ENCODE assay signal across 8 cellular contexts in the genomic region with DNA sequence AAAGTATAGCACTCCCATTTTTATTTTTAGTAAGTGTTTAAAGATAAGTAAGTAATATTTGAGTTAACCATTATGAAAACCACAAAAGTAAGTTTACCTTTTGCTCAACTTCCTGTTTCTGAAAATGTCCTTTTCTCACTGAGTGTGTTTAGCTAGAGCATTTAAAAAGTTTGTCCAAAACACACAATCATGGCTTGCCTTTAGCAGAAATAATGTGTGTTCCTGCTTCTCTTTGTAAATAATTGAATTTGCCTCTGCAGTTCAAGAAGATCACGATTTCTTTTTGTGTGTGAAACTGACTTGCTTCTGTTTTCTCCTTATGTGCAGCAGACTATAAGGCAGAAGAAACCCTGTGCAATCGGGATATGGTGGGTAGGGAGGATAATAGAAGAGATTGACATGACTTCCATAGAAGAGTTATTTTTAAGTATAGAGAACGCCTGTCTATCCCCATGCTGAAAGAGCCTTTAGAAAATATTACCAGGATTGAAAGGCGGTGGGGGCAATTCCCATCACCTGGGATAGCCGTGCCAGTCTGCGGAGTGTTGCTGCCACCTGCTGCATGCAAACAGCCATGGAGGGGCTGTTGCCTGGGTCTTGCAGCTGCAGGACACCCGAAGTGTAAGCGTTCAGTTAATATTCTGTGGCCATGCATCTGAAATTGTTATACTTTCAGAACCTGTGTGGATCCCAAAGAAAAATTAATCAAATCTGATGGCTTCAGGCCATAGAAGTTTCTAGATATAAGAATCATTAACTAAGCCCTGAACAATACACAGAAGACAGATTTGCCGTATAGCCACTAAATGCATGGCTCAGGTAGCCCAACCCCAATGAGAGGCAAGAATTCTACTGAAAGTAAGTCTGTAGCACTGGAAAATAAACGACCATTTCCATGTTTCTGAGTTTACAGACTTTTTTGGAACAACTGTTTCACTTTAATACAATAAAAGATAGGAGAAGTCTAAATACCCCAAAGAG.
DNase-seq lines count a peak whose midpoint lies in the region; ATAC-seq and TF ChIP-seq lines count a peak whose summit lies in the region.

No MANE protein-coding gene starts in this region.

- DNase-seq in DMS153 treated with DMSO at 0.1 percent for 48 hours (lab: John Stamatoyannopoulos, UW; ENCODE audit: unreplicated experiment) (peak; percentile 62), RWPE2 (ENCODE audit: low spot score) (peak; percentile 62), hippocampal formation (lab: John Stamatoyannopoulos, UW) (peak; percentile 14 to 19), cerebellar nuclear complex (lab: John Stamatoyannopoulos, UW) (no peak)
- DNase-seq in activated naive CD4-positive, alpha-beta T cell treated with anti-CD3 and anti-CD28 coated beads, Interleukin-2, amount 10 ng/mL, durations not matched to agents 7 days and 5 days: peak; percentile 79
- DNase-seq in stimulated activated CD4-positive, alpha-beta T cell treated with anti-CD3 and anti-CD28 coated beads, Interleukin-15, amount 100 ng/mL, for 24 hours: peak; percentile 70

- H3K36me3 Mint-ChIP-seq in activated naive CD4-positive, alpha-beta T cell treated with anti-CD3 and anti-CD28 coated beads, Interleukin-2, amount 10 ng/mL, durations not matched to agents 7 days and 5 days: peaks cover 28% of the 10 kb centered on the region

- H3K4me3 ChIP-seq in RWPE2 (ENCODE audit: severe bottlenecking): no peak overlapping the region

- peak overlapping the region; percentile 90 for H3K27ac Mint-ChIP-seq in activated naive CD4-positive, alpha-beta T cell treated with anti-CD3 and anti-CD28 coated beads, Interleukin-2, amount 10 ng/mL, durations not matched to agents 7 days and 5 days

- peaks cover 54% of the 10 kb centered on the region for H3K4me1 Mint-ChIP-seq in activated naive CD4-positive, alpha-beta T cell treated with anti-CD3 and anti-CD28 coated beads, Interleukin-2, amount 10 ng/mL, durations not matched to agents 7 days and 5 days

- H3K27me3 Mint-ChIP-seq in activated naive CD4-positive, alpha-beta T cell treated with anti-CD3 and anti-CD28 coated beads, Interleukin-2, amount 10 ng/mL, durations not matched to agents 7 days and 5 days: no peaks in the 10 kb centered on the region

- no peaks in the 10 kb centered on the region for H3K36me3 ChIP-seq in RWPE2 (ENCODE audit: low read depth)

- no peak overlapping the region for H3K27ac ChIP-seq in RWPE2 (ENCODE audit: poor library complexity, severe bottlenecking)

- H3K27me3 ChIP-seq in RWPE2 (ENCODE audit: insufficient read depth, poor library complexity, severe bottlenecking): no peaks in the 10 kb centered on the region

- CTCF ChIA-PET in activated naive CD4-positive, alpha-beta T cell treated with anti-CD3 and anti-CD28 coated beads, Interleukin-2, amount 10 ng/mL, durations not matched to agents 7 days and 5 days (lab: Charles Lee): interaction anchor here (0.6 to 2.5 kb wide), 14 partner anchors 38 to 1805 kb away, joined by 3 to 12 read pairs (median 3); no protein-coding TSS in a partner anchor

- ATAC-seq in GM19468 (IDR thresholded peaks at IDR 0.05; ENCODE audit: extremely low read depth, unreplicated experiment) (peak; percentile 53), HG03521 (IDR thresholded peaks at IDR 0.05; ENCODE audit: unreplicated experiment) (peak; percentile 73), RWPE2 (ENCODE audit: low read depth) (peak; percentile 93)

- no peaks in the 10 kb centered on the region for H3K9me3 ChIP-seq in RWPE2 (ENCODE audit: severe bottlenecking)

- no peaks in the 10 kb centered on the region for H3K9me3 Mint-ChIP-seq in activated naive CD4-positive, alpha-beta T cell treated with anti-CD3 and anti-CD28 coated beads, Interleukin-2, amount 10 ng/mL, durations not matched to agents 7 days and 5 days

- peak; percentile 93 for TF ChIP-seq CTCF in RWPE2 (IDR thresholded peaks at IDR 0.05; ENCODE audit: poor library complexity, severe bottlenecking)

- H3K4me1 ChIP-seq in RWPE2 (ENCODE audit: insufficient read depth, poor library complexity, severe bottlenecking): peaks cover 17% of the 10 kb centered on the region

- peak overlapping the region; percentile 64 for H3K4me3 Mint-ChIP-seq in activated naive CD4-positive, alpha-beta T cell treated with anti-CD3 and anti-CD28 coated beads, Interleukin-2, amount 10 ng/mL, durations not matched to agents 7 days and 5 days

Comparison
In these comparisons a context has a peak if more than half of its experiments do, and no peak if none do; other contexts are left out.
1. DNase-seq: peak in DMS153 treated with DMSO at 0.1 percent for 48 hours (single experiment), RWPE2 (single experiment), activated naive CD4-positive, alpha-beta T cell treated with anti-CD3 and anti-CD28 coated beads, Interleukin-2, amount 10 ng/mL, durations not matched to agents 7 days and 5 days (single experiment), hippocampal formation (2 of 2) and stimulated activated CD4-positive, alpha-beta T cell treated with anti-CD3 and anti-CD28 coated beads, Interleukin-15, amount 100 ng/mL, for 24 hours (single experiment); none in cerebellar nuclear complex (0 of 2).
2. Peak in every context shown above with its lines, with median percentiles within 50 percentile points of each other: ATAC-seq.